1 cellular context compared by ENCODE assay signal in genomic region chr12:121709064-121709424, GRCh38. TPM values are rescaled to one million over a fixed set of nuclear protein-coding genes. Genes with fewer than 3 reads are reported as not detected.
"Had no signal": no experiment of that assay in that cellular context is flagged by ENCODE, and none has a peak within 500 bp of the region (broad histone marks: within the 10 kb centered on the region; RNA-seq: fewer than 3 reads in every experiment).

No MANE protein-coding gene starts in this region.

RNA-seq across cellular contexts. Expression of gene MORN3, which starts 39.6 kb away (rescaled TPM):
- total RNA-seq: RPMI7951 had no signal
